Comparison of ENCODE assay signal across 9 cellular contexts in genomic region chr9:136760834-136761544, GRCh38. TPM values are rescaled to one million over a fixed set of nuclear protein-coding genes. Genes with fewer than 3 reads are reported as not detected.
DNase-seq lines count a peak whose midpoint lies in the region; TF ChIP-seq lines count a peak whose summit lies in the region.
"Not testable (repeated sequence)": the region's sequence is repeated elsewhere in the genome, so short reads cannot be mapped to it uniquely, and the experiment has no call there.
"Had no signal": no experiment of that assay in that cellular context is flagged by ENCODE, and none has a peak within 500 bp of the region (broad histone marks: within the 10 kb centered on the region; RNA-seq: fewer than 3 reads in every experiment).

No MANE protein-coding gene starts in this region.

- H3K27me3 ChIP-seq in OCI-LY1 (ENCODE audit: insufficient read depth, low read length) = peaks cover 22% of the 10 kb centered on the region; the same call in 1 of the 2 replicates
- not testable (repeated sequence) for H3K27me3 ChIP-seq in endodermal cell (ENCODE audit: control insufficient read depth, insufficient read depth, low read length, poor library complexity, severe bottlenecking)

- peak; percentile 77 for TF ChIP-seq CTCF in GM10266 (IDR thresholded peaks at IDR 0.05; ENCODE audit: control insufficient read depth, insufficient read depth, low read depth, missing control alignments)
- TF ChIP-seq CTCF in LNCAP (IDR thresholded peaks at IDR 0.05) = peak; percentile 76
- TF ChIP-seq CTCF in OCI-LY1 (IDR thresholded peaks at IDR 0.05; ENCODE audit: low read length) = peak; percentile 65
- TF ChIP-seq CTCF in endodermal cell (conservative IDR thresholded peaks at IDR 0.05) = peak; percentile 73
- peak; percentile 81 for TF ChIP-seq CTCF in retinal pigment epithelial cell (conservative IDR thresholded peaks at IDR 0.05; ENCODE audit: low read depth, low read length)

- not testable (repeated sequence) for H3K36me3 Mint-ChIP-seq in endodermal cell (ENCODE audit: low read depth)

- 81% methylated on average over 20 to 22 of the region's 22 CpGs for WGBS in endodermal cell (ENCODE audit: insufficient coverage in 1 of 2, insufficient read length in 1 of 2), 2 experiments

- H3K9me3 ChIP-seq in OCI-LY1 (ENCODE audit: low read length); endodermal cell (ENCODE audit: control insufficient read depth, low read length): not testable (repeated sequence)

- not testable (repeated sequence) for H3K4me3 Mint-ChIP-seq in endodermal cell

- H3K27ac ChIP-seq in OCI-LY1 (ENCODE audit: low read depth, low read length, poor library complexity, severe bottlenecking); endodermal cell (ENCODE audit: low read depth, low read length): not testable (repeated sequence)

- not testable (repeated sequence) for H3K27me3 Mint-ChIP-seq in endodermal cell (ENCODE audit: insufficient read depth)

- not testable (repeated sequence) for H3K36me3 ChIP-seq in OCI-LY1 (ENCODE audit: insufficient read depth, low read length); endodermal cell (ENCODE audit: control insufficient read depth, insufficient read depth, low read length)

- DNase-seq in AG08396 (ENCODE audit: low spot score) (peak; percentile 85), GM10266 (ENCODE audit: extremely low spot score) (peak; percentile 68), endodermal cell (peak; percentile 86), kidney tubule cell (ENCODE audit: low spot score) (peak; percentile 66)
- DNase-seq in activated CD4-positive, alpha-beta T cell treated with anti-CD3 and anti-CD28 coated beads, Interleukin-2, amount 50 U/mL, for 48 hours = peak; percentile 30 to 47
- DNase-seq in retinal pigment epithelial cell (ENCODE audit: low read depth) = not testable (repeated sequence)

- H3K4me2 ChIP-seq in OCI-LY1 (ENCODE audit: low read length) = not testable (repeated sequence)

- not testable (repeated sequence) for H3F3A ChIP-seq in OCI-LY1 (ENCODE audit: insufficient read depth, low read length)

- H4K20me1 ChIP-seq in OCI-LY1 (ENCODE audit: insufficient read depth, low read length) = not testable (repeated sequence)

- not testable (repeated sequence) for H3K27ac Mint-ChIP-seq in endodermal cell

- H3K4me1 ChIP-seq in OCI-LY1 (ENCODE audit: insufficient read depth, low read length, severe bottlenecking); endodermal cell (ENCODE audit: control insufficient read depth, insufficient read depth, low read length): not testable (repeated sequence)

- H3K9me3 Mint-ChIP-seq in endodermal cell = not testable (repeated sequence)

- H3K9me2 ChIP-seq in OCI-LY1 (ENCODE audit: low read depth, low read length) = not testable (repeated sequence)

- not testable (repeated sequence) for H3K4me3 ChIP-seq in OCI-LY1 (ENCODE audit: low read depth, low read length, poor library complexity, severe bottlenecking); endodermal cell (ENCODE audit: low read length); retinal pigment epithelial cell (ENCODE audit: low read length)

- not testable (repeated sequence) for H3K9ac ChIP-seq in OCI-LY1 (ENCODE audit: low read length); endodermal cell (ENCODE audit: extremely low read depth, low read length, poor library complexity, severe bottlenecking)

- not testable (repeated sequence) for H3K79me2 ChIP-seq in OCI-LY1 (ENCODE audit: insufficient read depth, low read length)

- H3K4me1 Mint-ChIP-seq in endodermal cell = not testable (repeated sequence)

- H2AFZ ChIP-seq in OCI-LY1 (ENCODE audit: low read length) = not testable (repeated sequence)

RNA-seq across cellular contexts. Expression of gene LCN8, which starts 2.9 kb away (rescaled TPM):
- total RNA-seq in endodermal cell = not detected
- polyA plus RNA-seq in endodermal cell (2013, experiment 1 of 2) = not detected
- not detected for polyA plus RNA-seq in endodermal cell (2013, experiment 2 of 2)
- total RNA-seq: dermis microvascular lymphatic vessel endothelial cell had no signal

RNA-seq across cellular contexts. Expression of gene LCN15, which starts 3.3 kb away (rescaled TPM):
- total RNA-seq in endodermal cell = 1 to 10 TPM in 1 of 2 donors, under 1 TPM in 1; 0.51 to 1.2 TPM
- polyA plus RNA-seq in endodermal cell (2013, experiment 1 of 2) = 0.82 TPM
- polyA plus RNA-seq in endodermal cell (2013, experiment 2 of 2) = 0.95 TPM

RNA-seq across cellular contexts. Expression of gene LCN6, which starts 12.7 kb away (rescaled TPM):
- not detected for total RNA-seq in endodermal cell
- not detected for polyA plus RNA-seq in endodermal cell (2013, experiment 1 of 2)
- polyA plus RNA-seq in endodermal cell (2013, experiment 2 of 2) = not detected
- total RNA-seq: dermis microvascular lymphatic vessel endothelial cell had no signal

RNA-seq across cellular contexts. Expression of gene LCN10, which starts 18.2 kb away (rescaled TPM):
- 1 to 10 TPM in 1 of 2 donors, under 1 TPM in 1; 0.91 to 1.1 TPM for total RNA-seq in endodermal cell
- polyA plus RNA-seq in endodermal cell (2013, experiment 1 of 2) = 0.07 TPM
- polyA plus RNA-seq in endodermal cell (2013, experiment 2 of 2) = 0.17 TPM

RNA-seq across cellular contexts. Expression of gene TMEM141, which starts 30.2 kb away (rescaled TPM):
- total RNA-seq in endodermal cell = 100 to 1,000 TPM; 215 to 339 TPM
- polyA plus RNA-seq in endodermal cell (2013, experiment 1 of 2) = 60.9 TPM
- polyA plus RNA-seq in endodermal cell (2013, experiment 2 of 2) = 57.1 TPM
